In genomic region chr2:74549685-74549971, GRCh38 we compare ENCODE assay signal across 7 cellular contexts. TPM values are rescaled to one million over a fixed set of nuclear protein-coding genes. Genes with fewer than 3 reads are reported as not detected.
DNase-seq lines count a peak whose midpoint lies in the region; ATAC-seq and TF ChIP-seq lines count a peak whose summit lies in the region.

No MANE protein-coding gene starts in this region.

- H3K9me3 ChIP-seq in gastrocnemius medialis, result no peaks in the 10 kb centered on the region

- H3K4me3 ChIP-seq in GM12875 (ENCODE audit: low read depth, low read length), result peak overlapping the region; percentile 78
- H3K4me3 ChIP-seq in fibroblast of mammary gland (ENCODE audit: control insufficient read depth, low read depth, low read length), result peak overlapping the region; percentile 63
- H3K4me3 ChIP-seq in gastrocnemius medialis, result peak overlapping the region; percentile 55 to 70 (median 63)

- in situ Hi-C loops in gastrocnemius medialis (cut with MboI; ENCODE audit: low sequenced_read_pairs in 4 of 4), result loop anchor here in 1 of 4 donors (25.0 kb wide), 1 partner anchor 1312 kb away; the partner anchor contains the start of genes CCT7 and PRADC1

- POLR2A ChIA-PET in RWPE1 (lab: Yijun Ruan, JAX; ENCODE audit: low non-redundant PET), result no interaction called here

- ATAC-seq in gastrocnemius medialis (no peak), GM19324 (IDR thresholded peaks at IDR 0.05; ENCODE audit: low FRiP score, unreplicated experiment) (no peak)

- H3K27ac ChIP-seq in RWPE1, result peak overlapping the region; percentile 65
- H3K27ac ChIP-seq in gastrocnemius medialis, result no peak overlapping the region

- TF ChIP-seq CTCF in GM12875 (IDR thresholded peaks at IDR 0.05; ENCODE audit: borderline replicate concordance, insufficient read depth, low read depth, low read length) (no peak), RWPE1 (conservative IDR thresholded peaks at IDR 0.05; ENCODE audit: low read depth) (no peak), fibroblast of mammary gland (conservative IDR thresholded peaks at IDR 0.05; ENCODE audit: control insufficient read depth, insufficient read depth, low read depth, low read length) (no peak), gastrocnemius medialis (IDR thresholded peaks at IDR 0.05 in 4 of 5, conservative IDR thresholded peaks at IDR 0.05 in 1 of 5) (no peak)

- H3K4me1 ChIP-seq in gastrocnemius medialis, result peaks cover 4 to 13% of the 10 kb centered on the region in 2 donors

- TF ChIP-seq POLR2A in gastrocnemius medialis (IDR thresholded peaks at IDR 0.05), result no peak

- CTCF ChIA-PET in RWPE1 (lab: Yijun Ruan, JAX), result interaction anchor here (0.6 kb wide), 1 partner anchor 42 kb away, joined by 5 read pairs; the partner anchor contains the start of gene PCGF1

- H3K36me3 ChIP-seq in gastrocnemius medialis, result no peaks in the 10 kb centered on the region

- peaks cover 22 to 34% (median 31%) of the 10 kb centered on the region in 3 donors for H3K27me3 ChIP-seq in gastrocnemius medialis

- intact Hi-C loops in gastrocnemius medialis (cut with DNase I; ENCODE audit: low total_unique reads), result loop anchor here (1.0 kb wide), 1 partner anchor 42 kb away; the partner anchor contains the start of gene PCGF1

- DNase-seq in RWPE1 (ENCODE audit: low spot score) (no peak), fibroblast of mammary gland (ENCODE audit: low read depth) (no peak), gastrocnemius medialis (no peak), anterior cingulate cortex (lab: John Stamatoyannopoulos, UW) (no peak), KG1 (lab: John Stamatoyannopoulos, UW) (no peak)

RNA-seq across cellular contexts. Expression of gene LOXL3, which starts 4.1 kb away (rescaled TPM):
- total RNA-seq in gastrocnemius medialis, result 1 to 10 TPM in 1 of 4 donors, under 1 TPM in 3; 0.65 to 1.3 (median 0.95) TPM

RNA-seq across cellular contexts. Expression of gene DOK1, which starts 4.9 kb away (rescaled TPM):
- 1 to 10 TPM in 3 of 4 donors, under 1 TPM in 1; 0.51 to 4.1 (median 2.7) TPM for total RNA-seq in gastrocnemius medialis

RNA-seq across cellular contexts. Expression of gene HTRA2, which starts 19.9 kb away (rescaled TPM):
- total RNA-seq in gastrocnemius medialis, result 10 to 100 TPM; 24.2 to 38.5 (median 29.4) TPM

RNA-seq across cellular contexts. Expression of gene AUP1, which starts 20.1 kb away (rescaled TPM):
- 100 to 1,000 TPM; 112 to 148 (median 115) TPM for total RNA-seq in gastrocnemius medialis

RNA-seq across cellular contexts. Expression of gene DQX1, which starts 23.6 kb away (rescaled TPM):
- total RNA-seq in gastrocnemius medialis, result under 1 TPM in 1 of 4 donors, not detected in 3; 0.24 TPM
